In the genomic region with DNA sequence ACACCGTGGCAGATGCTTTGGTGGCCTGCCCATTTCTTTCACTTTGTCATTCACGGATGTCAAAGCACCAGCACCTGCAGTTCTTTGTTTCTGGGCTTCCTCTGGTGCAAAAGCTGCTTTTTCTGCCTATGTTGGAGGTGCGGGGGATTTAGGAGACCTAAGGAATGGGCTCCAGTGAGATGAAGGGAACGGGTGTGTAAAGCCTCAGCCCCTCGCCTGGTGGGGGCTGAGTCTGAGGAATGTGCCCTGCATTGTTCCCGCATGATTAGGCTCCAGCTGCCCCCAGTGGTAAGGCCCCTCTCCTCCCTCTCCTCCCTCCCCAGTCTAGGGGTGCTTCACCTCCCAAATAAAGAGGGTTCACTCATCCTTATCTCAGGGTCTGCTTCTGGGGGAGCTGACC, we compare ENCODE assay signal across 1 cellular context.
TF ChIP-seq lines count a peak whose summit lies in the region.

No MANE protein-coding gene starts in this region.

TF ChIP-seq in SK-N-SH, 30 proteins besides CTCF, POLR2A, EP300 and RAD21:
- no peak for TF ChIP-seq RFX5 (IDR thresholded peaks at IDR 0.05; ENCODE audit: low read length)
- TF ChIP-seq TEAD4 (IDR thresholded peaks at IDR 0.05; ENCODE audit: borderline replicate concordance, insufficient read depth), result no peak
- TF ChIP-seq NFIC (IDR thresholded peaks at IDR 0.05; ENCODE audit: borderline replicate concordance), result no peak
- TF ChIP-seq, protein P1, sequence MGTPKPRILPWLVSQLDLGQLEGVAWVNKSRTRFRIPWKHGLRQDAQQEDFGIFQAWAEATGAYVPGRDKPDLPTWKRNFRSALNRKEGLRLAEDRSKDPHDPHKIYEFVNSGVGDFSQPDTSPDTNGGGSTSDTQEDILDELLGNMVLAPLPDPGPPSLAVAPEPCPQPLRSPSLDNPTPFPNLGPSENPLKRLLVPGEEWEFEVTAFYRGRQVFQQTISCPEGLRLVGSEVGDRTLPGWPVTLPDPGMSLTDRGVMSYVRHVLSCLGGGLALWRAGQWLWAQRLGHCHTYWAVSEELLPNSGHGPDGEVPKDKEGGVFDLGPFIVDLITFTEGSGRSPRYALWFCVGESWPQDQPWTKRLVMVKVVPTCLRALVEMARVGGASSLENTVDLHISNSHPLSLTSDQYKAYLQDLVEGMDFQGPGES (IDR thresholded peaks at IDR 0.05; ENCODE audit: low read depth, low read length), result no peak
- TF ChIP-seq, protein P2, sequence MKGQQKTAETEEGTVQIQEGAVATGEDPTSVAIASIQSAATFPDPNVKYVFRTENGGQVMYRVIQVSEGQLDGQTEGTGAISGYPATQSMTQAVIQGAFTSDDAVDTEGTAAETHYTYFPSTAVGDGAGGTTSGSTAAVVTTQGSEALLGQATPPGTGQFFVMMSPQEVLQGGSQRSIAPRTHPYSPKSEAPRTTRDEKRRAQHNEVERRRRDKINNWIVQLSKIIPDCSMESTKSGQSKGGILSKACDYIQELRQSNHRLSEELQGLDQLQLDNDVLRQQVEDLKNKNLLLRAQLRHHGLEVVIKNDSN (IDR thresholded peaks at IDR 0.05; ENCODE audit: borderline replicate concordance, low read depth), result no peak
- no peak for TF ChIP-seq NRF1 (IDR thresholded peaks at IDR 0.05; ENCODE audit: low read depth, low read length)
- no peak for TF ChIP-seq SMC3 (IDR thresholded peaks at IDR 0.05; ENCODE audit: low read depth, low read length)
- TF ChIP-seq, protein P3, sequence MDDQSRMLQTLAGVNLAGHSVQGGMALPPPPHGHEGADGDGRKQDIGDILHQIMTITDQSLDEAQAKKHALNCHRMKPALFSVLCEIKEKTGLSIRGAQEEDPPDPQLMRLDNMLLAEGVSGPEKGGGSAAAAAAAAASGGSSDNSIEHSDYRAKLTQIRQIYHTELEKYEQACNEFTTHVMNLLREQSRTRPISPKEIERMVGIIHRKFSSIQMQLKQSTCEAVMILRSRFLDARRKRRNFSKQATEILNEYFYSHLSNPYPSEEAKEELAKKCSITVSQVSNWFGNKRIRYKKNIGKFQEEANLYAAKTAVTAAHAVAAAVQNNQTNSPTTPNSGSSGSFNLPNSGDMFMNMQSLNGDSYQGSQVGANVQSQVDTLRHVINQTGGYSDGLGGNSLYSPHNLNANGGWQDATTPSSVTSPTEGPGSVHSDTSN (IDR thresholded peaks at IDR 0.05), result no peak
- TF ChIP-seq RXRA (IDR thresholded peaks at IDR 0.05; ENCODE audit: borderline replicate concordance, low read depth), result no peak
